In genomic region chr15:63466378-63467192, GRCh38 we compare ENCODE assay signal across 7 cellular contexts. TPM values are rescaled to one million over a fixed set of nuclear protein-coding genes. Genes with fewer than 3 reads are reported as not detected.
A peak's percentile ranks its signal among the peaks of the same experiment; 100 is the strongest.
DNase-seq lines count a peak whose midpoint lies in the region; ATAC-seq and TF ChIP-seq lines count a peak whose summit lies in the region.

No MANE protein-coding gene starts in this region.

- H3K27ac ChIP-seq in endodermal cell (ENCODE audit: low read depth, low read length) (no peak overlapping the region), upper lobe of right lung (no peak overlapping the region)

- H3K9me3 ChIP-seq in endodermal cell (ENCODE audit: control insufficient read depth, low read length) (no peaks in the 10 kb centered on the region), upper lobe of right lung (no peaks in the 10 kb centered on the region)

- H3K9me3 Mint-ChIP-seq in activated CD4-positive, alpha-beta T cell treated with anti-CD3 and anti-CD28 coated beads, Interleukin-2, amount 10 ng/mL, durations not matched to agents 24 days and 14 days = no peaks in the 10 kb centered on the region
- H3K9me3 Mint-ChIP-seq in endodermal cell = no peaks in the 10 kb centered on the region

- H3K4me1 ChIP-seq in endodermal cell (ENCODE audit: control insufficient read depth, insufficient read depth, low read length) = peaks cover 12% of the 10 kb centered on the region
- H3K4me1 ChIP-seq in upper lobe of right lung = peaks cover 20% of the 10 kb centered on the region

- H3K27me3 ChIP-seq in endodermal cell (ENCODE audit: control insufficient read depth, insufficient read depth, low read length, poor library complexity, severe bottlenecking) = no peaks in the 10 kb centered on the region
- no peaks in the 10 kb centered on the region for H3K27me3 ChIP-seq in upper lobe of right lung

- no peak overlapping the region for H3K4me3 ChIP-seq in endodermal cell (ENCODE audit: low read length)
- H3K4me3 ChIP-seq in upper lobe of right lung = no peak overlapping the region

- H3K4me3 Mint-ChIP-seq in activated CD4-positive, alpha-beta T cell treated with anti-CD3 and anti-CD28 coated beads, Interleukin-2, amount 10 ng/mL, durations not matched to agents 24 days and 14 days = no peak overlapping the region
- peak overlapping the region; percentile 25 for H3K4me3 Mint-ChIP-seq in endodermal cell

- H3K27ac Mint-ChIP-seq in activated CD4-positive, alpha-beta T cell treated with anti-CD3 and anti-CD28 coated beads, Interleukin-2, amount 10 ng/mL, durations not matched to agents 24 days and 14 days = no peak overlapping the region
- peak overlapping the region; percentile 78 for H3K27ac Mint-ChIP-seq in endodermal cell

- peaks cover 13% of the 10 kb centered on the region for H3K27me3 Mint-ChIP-seq in activated CD4-positive, alpha-beta T cell treated with anti-CD3 and anti-CD28 coated beads, Interleukin-2, amount 10 ng/mL, durations not matched to agents 24 days and 14 days
- peaks cover 6% of the 10 kb centered on the region for H3K27me3 Mint-ChIP-seq in endodermal cell (ENCODE audit: insufficient read depth)

- no peak overlapping the region for H3K9ac ChIP-seq in endodermal cell (ENCODE audit: extremely low read depth, low read length, poor library complexity, severe bottlenecking)

- TF ChIP-seq CTCF in GM10266 (IDR thresholded peaks at IDR 0.05; ENCODE audit: control insufficient read depth, insufficient read depth, low read depth, missing control alignments) (peak; percentile 76), endodermal cell (conservative IDR thresholded peaks at IDR 0.05) (peak; percentile 87), upper lobe of right lung (IDR thresholded peaks at IDR 0.05) (peak; percentile 68)

- intact Hi-C loops in activated CD4-positive, alpha-beta T cell treated with anti-CD3 and anti-CD28 coated beads, Interleukin-2, amount 10 ng/mL, durations not matched to agents 24 days and 14 days (cut with micrococcal nuclease) = loop anchor here (1.0 to 5.0 kb wide), 5 partner anchors 38 to 601 kb away; partner anchors contain the start of gene USP3
- intact Hi-C loops in upper lobe of right lung (cut with DNase I) = no loop called here

- H3K36me3 Mint-ChIP-seq in activated CD4-positive, alpha-beta T cell treated with anti-CD3 and anti-CD28 coated beads, Interleukin-2, amount 10 ng/mL, durations not matched to agents 24 days and 14 days (ENCODE audit: low read depth) = no peaks in the 10 kb centered on the region
- no peaks in the 10 kb centered on the region for H3K36me3 Mint-ChIP-seq in endodermal cell (ENCODE audit: low read depth)

- H3K36me3 ChIP-seq in endodermal cell (ENCODE audit: control insufficient read depth, insufficient read depth, low read length) (no peaks in the 10 kb centered on the region), upper lobe of right lung (no peaks in the 10 kb centered on the region)

- peaks cover 23% of the 10 kb centered on the region for H3K4me1 Mint-ChIP-seq in activated CD4-positive, alpha-beta T cell treated with anti-CD3 and anti-CD28 coated beads, Interleukin-2, amount 10 ng/mL, durations not matched to agents 24 days and 14 days
- H3K4me1 Mint-ChIP-seq in endodermal cell = peaks cover 46% of the 10 kb centered on the region

- WGBS in endodermal cell (ENCODE audit: insufficient coverage in 1 of 2, insufficient read length in 1 of 2), 2 experiments = 34 to 40% methylated on average over 3 to 8 of the region's 8 CpGs

- DNase-seq in GM10266 (ENCODE audit: extremely low spot score) (peak; percentile 84), NCI-H460 (ENCODE audit: extremely low read depth, low read depth) (peak; percentile 66), endodermal cell (peak; percentile 85), mucosa of gallbladder (ENCODE audit: low spot score) (peak; percentile 63), upper lobe of right lung (no peak)
- peak; percentile 91 for DNase-seq in activated CD4-positive, alpha-beta T cell treated with anti-CD3 and anti-CD28 coated beads, Interleukin-2, amount 10 ng/mL, durations not matched to agents 24 days and 14 days

- ATAC-seq in HG02678 (IDR thresholded peaks at IDR 0.05; ENCODE audit: unreplicated experiment) (peak; percentile 56), upper lobe of right lung (peak; percentile 92)

RNA-seq across cellular contexts. Expression of gene USP3, which starts 37.8 kb away (rescaled TPM):
- 37.6 and 46.1 TPM in 2 replicates for total RNA-seq in NCI-H460 (2014; rRNA removed; shearing (Covaris generic))
- polyA plus RNA-seq in NCI-H460 (2014; cell fraction: nucleus; rRNA removed) = 44.2 and 50.8 TPM in 2 replicates
- total RNA-seq in activated CD4-positive, alpha-beta T cell treated with anti-CD3 and anti-CD28 coated beads, Interleukin-2, amount 10 ng/mL, durations not matched to agents 24 days and 14 days = 46.7 and 49.2 TPM in 2 replicates
- 10 to 100 TPM; 51.5 to 52.5 TPM for total RNA-seq in endodermal cell
- 64.2 TPM for polyA plus RNA-seq in endodermal cell (2013, experiment 1 of 2)
- polyA plus RNA-seq in endodermal cell (2013, experiment 2 of 2) = 62.6 TPM
- 81.2 TPM for total RNA-seq in mucosa of gallbladder
- total RNA-seq in upper lobe of right lung = 62.5 TPM
